In genomic region chr5:113356487-113356886, GRCh38 we compare ENCODE assay signal across 27 cellular contexts.
A peak's percentile ranks its signal among the peaks of the same experiment; 100 is the strongest.
DNase-seq lines count a peak whose midpoint lies in the region; ATAC-seq, FAIRE-seq and TF ChIP-seq lines count a peak whose summit lies in the region.
"Had no signal": no experiment of that assay in that cellular context is flagged by ENCODE, and none has a peak within 500 bp of the region (broad histone marks: within the 10 kb centered on the region; RNA-seq: fewer than 3 reads in every experiment).

No MANE protein-coding gene starts in this region.

- H3K27me3 ChIP-seq in Karpas-422 (ENCODE audit: low read length) (no peaks in the 10 kb centered on the region), pancreas (no peaks in the 10 kb centered on the region)
- H3K27me3 ChIP-seq: BE2C, BLaER1 had no signal

- 22 to 30% methylated on average over 1 of the region's 1 CpG for WGBS in pancreas, 2 donors

- no peaks in the 10 kb centered on the region for H3K36me3 ChIP-seq in Karpas-422 (ENCODE audit: insufficient read depth, low read length)
- no peaks in the 10 kb centered on the region for H3K36me3 ChIP-seq in pancreas
- H3K36me3 ChIP-seq: BE2C, BLaER1 had no signal

- no peak overlapping the region for H3K9ac ChIP-seq in Karpas-422 (ENCODE audit: low read length)
- H3K9ac ChIP-seq: BLaER1 had no signal

- H3K27ac ChIP-seq in Karpas-422 (ENCODE audit: low read length) (no peak overlapping the region), pancreas (peak overlapping the region in 1 of 4 donors; percentile 10)
- H3K27ac ChIP-seq: BLaER1 had no signal

- H3K36me3 Mint-ChIP-seq in activated naive CD8-positive, alpha-beta T cell treated with anti-CD3 and anti-CD28 coated beads for 36 hours, result no peaks in the 10 kb centered on the region
- H3K36me3 Mint-ChIP-seq: CD14-positive monocyte; CD4-positive, alpha-beta memory T cell; CD4-positive, CD25-positive, alpha-beta regulatory T cell had no signal

- peaks cover 4% of the 10 kb centered on the region for H3K27me3 Mint-ChIP-seq in activated naive CD8-positive, alpha-beta T cell treated with anti-CD3 and anti-CD28 coated beads for 36 hours
- H3K27me3 Mint-ChIP-seq: CD4-positive, alpha-beta memory T cell had no signal

- 0 out of 2 replicates have a peak overlapping the region, but pooled peaks have one; percentile 12 for H2AFZ ChIP-seq in Karpas-422 (ENCODE audit: low read length)

- H3K4me2 ChIP-seq in Karpas-422 (ENCODE audit: low read depth, low read length, poor library complexity, severe bottlenecking), result no peak overlapping the region
- H3K4me2 ChIP-seq: BLaER1 had no signal

- no peak overlapping the region for H3K4me3 ChIP-seq in Karpas-422 (ENCODE audit: low read length)
- H3K4me3 ChIP-seq in pancreas, result no peak overlapping the region
- H3K4me3 ChIP-seq: BLaER1 had no signal

- DNase-seq in Karpas-422 (no peak), NCI-H69 (lab: John Stamatoyannopoulos, UW) (peak; percentile 67), left lobe of liver (ENCODE audit: low spot score) (no peak), pancreas (peak in 4 of 6 donors; percentile 33 to 68 (median 54)), omental fat pad (ENCODE audit: low spot score) (no peak), hepatic stellate cell (ENCODE audit: low spot score) (no peak)
- no peak for DNase-seq in activated naive CD8-positive, alpha-beta T cell treated with anti-CD3 and anti-CD28 coated beads for 36 hours
- DNase-seq: 8988T; ACHN; BE2C; C1 segment of cervical spinal cord; CD4-positive, alpha-beta memory T cell; CD4-positive, CD25-positive, alpha-beta regulatory T cell; CD8-positive, alpha-beta memory T cell; COR-L47; DMS 273 treated with DMSO at 0.1 percent for 48 hours; DMS153; DMS53; DMS79; GF-D8 had no signal

- H3K4me1 Mint-ChIP-seq in activated naive CD8-positive, alpha-beta T cell treated with anti-CD3 and anti-CD28 coated beads for 36 hours, result no peaks in the 10 kb centered on the region
- H3K4me1 Mint-ChIP-seq: CD4-positive, alpha-beta memory T cell; CD4-positive, CD25-positive, alpha-beta regulatory T cell; CD8-positive, alpha-beta memory T cell had no signal

- TF ChIP-seq CTCF in pancreas (IDR thresholded peaks at IDR 0.05) (no peak), omental fat pad (IDR thresholded peaks at IDR 0.05) (no peak)

- intact Hi-C loops in pancreas (cut with DNase I), result loop anchor here in 1 of 3 donors (10.0 kb wide), 1 partner anchor 148 kb away; no protein-coding TSS in a partner anchor

- ATAC-seq in left lobe of liver, result peak; percentile 80
- peak; percentile 81 to 98 (median 94) for ATAC-seq in pancreas
- ATAC-seq in omental fat pad (ENCODE audit: low FRiP score), result no peak
- ATAC-seq in GM21825 (IDR thresholded peaks at IDR 0.05; ENCODE audit: unreplicated experiment), result no peak

- H4K20me1 ChIP-seq in Karpas-422 (ENCODE audit: insufficient read depth, low read depth, low read length), result no peaks in the 10 kb centered on the region
- H4K20me1 ChIP-seq: BLaER1 had no signal

- no peak overlapping the region for H3K4me3 Mint-ChIP-seq in activated naive CD8-positive, alpha-beta T cell treated with anti-CD3 and anti-CD28 coated beads for 36 hours
- H3K4me3 Mint-ChIP-seq: CD14-positive monocyte; CD4-positive, alpha-beta memory T cell; CD4-positive, CD25-positive, alpha-beta regulatory T cell; CD8-positive, alpha-beta memory T cell had no signal

- FAIRE-seq in pancreas (lab: Jason Lieb, UNC), result no peak
- FAIRE-seq: A204.1, G401.6, GM12891, GM19239 had no signal

- no peaks in the 10 kb centered on the region for H3K4me1 ChIP-seq in Karpas-422 (ENCODE audit: low read length)
- peaks cover 0 to 24% (median 12%) of the 10 kb centered on the region in 3 donors for H3K4me1 ChIP-seq in pancreas
- H3K4me1 ChIP-seq: BLaER1 had no signal

- H3K9me3 ChIP-seq in Karpas-422 (ENCODE audit: low read length), result no peaks in the 10 kb centered on the region
- H3K9me3 ChIP-seq in pancreas, result no peaks in the 10 kb centered on the region
- H3K9me3 ChIP-seq: BE2C, BLaER1 had no signal

- no peaks in the 10 kb centered on the region for H3K9me3 Mint-ChIP-seq in activated naive CD8-positive, alpha-beta T cell treated with anti-CD3 and anti-CD28 coated beads for 36 hours
- H3K9me3 Mint-ChIP-seq: CD4-positive, alpha-beta memory T cell; CD4-positive, CD25-positive, alpha-beta regulatory T cell; CD8-positive, alpha-beta memory T cell had no signal

- no peak overlapping the region for H3K27ac Mint-ChIP-seq in activated naive CD8-positive, alpha-beta T cell treated with anti-CD3 and anti-CD28 coated beads for 36 hours
- H3K27ac Mint-ChIP-seq: CD14-positive monocyte; CD4-positive, alpha-beta memory T cell; CD4-positive, CD25-positive, alpha-beta regulatory T cell; CD8-positive, alpha-beta memory T cell had no signal

- H3K79me2 ChIP-seq in Karpas-422 (ENCODE audit: low read length), result no peaks in the 10 kb centered on the region

- no peaks in the 10 kb centered on the region for H3K9me2 ChIP-seq in Karpas-422 (replicated peaks; ENCODE audit: insufficient read depth, low read length)

Comparison
In these comparisons a context has a peak if more than half of its experiments do, and no peak if none do; other contexts are left out.
1. DNase-seq: peak in NCI-H69 (single experiment) and pancreas (4 of 6); none in Karpas-422 (single experiment), left lobe of liver (single experiment), activated naive CD8-positive, alpha-beta T cell treated with anti-CD3 and anti-CD28 coated beads for 36 hours (single experiment), omental fat pad (single experiment) and hepatic stellate cell (single experiment).
2. ATAC-seq: peak in left lobe of liver (single experiment) and pancreas (4 of 4); none in omental fat pad (single experiment) and GM21825 (single experiment).